10 cellular contexts compared by ENCODE assay signal in the genomic region with DNA sequence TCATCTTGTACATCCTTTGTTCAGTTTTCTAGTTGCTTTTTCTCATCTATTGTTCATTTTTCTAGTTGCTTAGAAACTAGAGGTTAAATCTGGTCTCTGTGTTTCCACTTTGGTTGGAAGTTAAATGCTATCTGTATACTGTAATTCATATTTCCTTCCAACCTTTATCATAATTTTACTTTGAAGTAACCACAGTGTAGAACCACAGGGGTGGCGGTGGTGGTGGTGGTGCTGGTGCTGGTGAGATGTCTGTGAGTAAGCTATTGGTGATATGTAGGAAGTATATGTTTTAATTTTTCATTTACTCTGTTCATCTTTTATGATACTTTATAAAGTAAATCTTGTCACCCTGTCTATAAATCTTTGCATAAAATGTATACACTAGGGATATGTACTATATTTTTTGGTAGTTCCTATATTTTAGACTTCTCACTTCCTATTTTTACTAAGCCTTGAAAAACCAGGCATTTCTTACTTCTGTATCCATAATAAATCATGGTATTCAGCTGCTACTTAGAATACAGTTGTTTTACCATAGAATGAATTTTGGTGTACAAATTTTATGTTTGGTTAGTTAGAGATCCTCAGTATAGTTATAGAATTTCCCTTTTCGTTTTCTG. TPM values are rescaled to one million over a fixed set of nuclear protein-coding genes. Genes with fewer than 3 reads are reported as not detected.
DNase-seq lines count a peak whose midpoint lies in the region; ATAC-seq lines count a peak whose summit lies in the region.
"Had no signal": no experiment of that assay in that cellular context is flagged by ENCODE, and none has a peak within 500 bp of the region (broad histone marks: within the 10 kb centered on the region; RNA-seq: fewer than 3 reads in every experiment).

No MANE protein-coding gene starts in this region.

- H3K4me3 Mint-ChIP-seq in T-helper 1 cell treated with Interleukin-12 subunit alpha and Interleukin-12 subunit beta and Interleukin-4 antibody, amounts not matched to agents 30 μg/mL and 1 μg/mL, for 36 hours, result peak overlapping the region; percentile 5
- no peak overlapping the region for H3K4me3 Mint-ChIP-seq in memory B cell

- no peak overlapping the region for H3K27ac ChIP-seq in SJCRH30

- peak overlapping the region; percentile 62 for H3K27ac Mint-ChIP-seq in T-helper 1 cell treated with Interleukin-12 subunit alpha and Interleukin-12 subunit beta and Interleukin-4 antibody, amounts not matched to agents 30 μg/mL and 1 μg/mL, for 36 hours
- peak overlapping the region; percentile 21 for H3K27ac Mint-ChIP-seq in memory B cell

- H3K4me1 Mint-ChIP-seq in T-helper 1 cell treated with Interleukin-12 subunit alpha and Interleukin-12 subunit beta and Interleukin-4 antibody, amounts not matched to agents 30 μg/mL and 1 μg/mL, for 36 hours (ENCODE audit: low read depth), result peaks cover 38% of the 10 kb centered on the region
- peaks cover 38% of the 10 kb centered on the region for H3K4me1 Mint-ChIP-seq in memory B cell

- peaks cover 7% of the 10 kb centered on the region for H3K9me3 ChIP-seq in SJCRH30 (replicated peaks)

- H3K36me3 Mint-ChIP-seq in T-helper 1 cell treated with Interleukin-12 subunit alpha and Interleukin-12 subunit beta and Interleukin-4 antibody, amounts not matched to agents 30 μg/mL and 1 μg/mL, for 36 hours (ENCODE audit: low read depth), result peaks cover 16% of the 10 kb centered on the region
- peaks cover 19% of the 10 kb centered on the region for H3K36me3 Mint-ChIP-seq in memory B cell

- DNase-seq in activated T-cell treated with anti-CD3 and anti-CD28 coated beads for 48 hours (ENCODE audit: low read depth) (peak; percentile 49), memory B cell (ENCODE audit: low spot score in 2 of 2) (no peak), GDM1 (lab: John Stamatoyannopoulos, UW) (no peak), cerebellum (ENCODE audit: low spot score) (no peak), germinal center (ENCODE audit: low spot score) (no peak), SJCRH30 (no peak)
- peak; percentile 60 for DNase-seq in stimulated activated CD8-positive, alpha-beta memory T cell treated with anti-CD3 and anti-CD28 coated beads, Interleukin-7, amount 100 ng/mL, for 24 hours (ENCODE audit: low read depth)
- DNase-seq: NCI-H1417 treated with DMSO at 0.1 percent for 48 hours, SW 1271 had no signal

- H3K36me3 ChIP-seq in SJCRH30, result no peaks in the 10 kb centered on the region

- no peak for ATAC-seq in memory B cell (ENCODE audit: low read depth)

- H3K27me3 ChIP-seq in SJCRH30, result no peaks in the 10 kb centered on the region

- no peaks in the 10 kb centered on the region for H3K4me1 ChIP-seq in SJCRH30

- no peak overlapping the region for H3K4me3 ChIP-seq in SJCRH30

- peaks cover 18% of the 10 kb centered on the region for H3K9me3 Mint-ChIP-seq in T-helper 1 cell treated with Interleukin-12 subunit alpha and Interleukin-12 subunit beta and Interleukin-4 antibody, amounts not matched to agents 30 μg/mL and 1 μg/mL, for 36 hours
- H3K9me3 Mint-ChIP-seq in memory B cell, result peaks cover 6% of the 10 kb centered on the region

- H3K27me3 Mint-ChIP-seq in T-helper 1 cell treated with Interleukin-12 subunit alpha and Interleukin-12 subunit beta and Interleukin-4 antibody, amounts not matched to agents 30 μg/mL and 1 μg/mL, for 36 hours (ENCODE audit: low read depth), result peaks cover 6% of the 10 kb centered on the region
- no peaks in the 10 kb centered on the region for H3K27me3 Mint-ChIP-seq in memory B cell

RNA-seq across cellular contexts. Expression of a gene that starts 31.9 kb away (rescaled TPM):
- total RNA-seq in cerebellum, result 55.1 TPM
- total RNA-seq in SJCRH30 (2014; rRNA removed; shearing (Covaris generic)), result 33.4 and 46.8 TPM in 2 replicates

Comparison
In these comparisons a context has a peak if more than half of its experiments do, and no peak if none do; other contexts are left out.
1. DNase-seq: peak in activated T-cell treated with anti-CD3 and anti-CD28 coated beads for 48 hours (single experiment) and stimulated activated CD8-positive, alpha-beta memory T cell treated with anti-CD3 and anti-CD28 coated beads, Interleukin-7, amount 100 ng/mL, for 24 hours (single experiment); none in memory B cell (0 of 2), GDM1 (single experiment), cerebellum (single experiment), germinal center (single experiment) and SJCRH30 (0 of 2).